14 cellular contexts compared by ENCODE assay signal in the genomic region with DNA sequence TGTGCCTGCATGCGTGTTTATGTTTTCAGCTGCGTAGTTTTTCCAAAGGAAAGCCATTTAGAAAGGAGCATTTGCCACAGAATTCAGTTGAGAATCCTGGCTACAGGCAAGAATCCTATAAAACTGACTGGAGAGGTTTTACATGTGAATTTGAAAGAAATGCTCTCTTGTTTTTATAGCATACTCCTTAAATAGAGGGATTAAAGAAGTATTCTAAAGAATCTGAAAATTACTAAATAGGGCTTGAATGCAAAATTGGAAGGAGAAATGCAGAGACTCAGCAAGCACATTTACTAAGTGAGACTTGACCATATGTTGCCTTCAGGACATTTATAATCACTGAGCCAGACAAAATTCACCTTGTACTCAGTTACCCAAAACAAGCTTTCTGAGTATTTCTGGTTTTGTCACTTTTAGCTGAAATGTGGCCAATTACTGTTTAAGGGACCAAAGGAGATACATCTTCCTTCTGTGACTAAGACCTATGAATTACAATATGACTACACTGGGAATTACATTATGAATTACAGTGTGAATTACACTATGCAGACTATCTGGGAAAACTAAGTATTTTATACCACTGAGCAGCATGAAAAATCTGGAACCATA.
DNase-seq lines count a peak whose midpoint lies in the region; ATAC-seq lines count a peak whose summit lies in the region.
"Had no signal": no experiment of that assay in that cellular context is flagged by ENCODE, and none has a peak within 500 bp of the region (broad histone marks: within the 10 kb centered on the region; RNA-seq: fewer than 3 reads in every experiment).

No MANE protein-coding gene starts in this region.

- DNase-seq in NCI-H1048 (lab: John Stamatoyannopoulos, UW): peak; percentile 40
- peak; percentile 49 for DNase-seq in cerebellar cortex (ENCODE audit: low spot score)
- peak; percentile 52 for DNase-seq in inferior parietal cortex (ENCODE audit: extremely low spot score)
- no peak for DNase-seq in RPMI8226
- DNase-seq in activated naive CD4-positive, alpha-beta T cell treated with anti-CD3 and anti-CD28 coated beads for 36 hours: no peak
- DNase-seq: Calu3; CD8-positive, alpha-beta T cell; DMS79 treated with DMSO at 0.1 percent for 48 hours; H9 had no signal

- H3K27me3 Mint-ChIP-seq in activated naive CD4-positive, alpha-beta T cell treated with anti-CD3 and anti-CD28 coated beads for 36 hours (ENCODE audit: low read depth): peaks cover 3% of the 10 kb centered on the region
- H3K27me3 Mint-ChIP-seq: B cell, IgD-negative memory B cell had no signal

- H3K4me1 Mint-ChIP-seq in activated naive CD4-positive, alpha-beta T cell treated with anti-CD3 and anti-CD28 coated beads for 36 hours (ENCODE audit: low read depth): no peaks in the 10 kb centered on the region
- H3K4me1 Mint-ChIP-seq: B cell, IgD-negative memory B cell had no signal

- H3K4me3 Mint-ChIP-seq in activated naive CD4-positive, alpha-beta T cell treated with anti-CD3 and anti-CD28 coated beads for 36 hours: no peak overlapping the region
- H3K4me3 Mint-ChIP-seq: B cell; CD8-positive, alpha-beta T cell; H9; IgD-negative memory B cell had no signal

- intact Hi-C loops in activated naive CD4-positive, alpha-beta T cell treated with anti-CD3 and anti-CD28 coated beads for 36 hours (cut with micrococcal nuclease): no loop called here

- no peak overlapping the region for H3K27ac Mint-ChIP-seq in activated naive CD4-positive, alpha-beta T cell treated with anti-CD3 and anti-CD28 coated beads for 36 hours
- H3K27ac Mint-ChIP-seq: B cell; CD8-positive, alpha-beta T cell; H9; IgD-negative memory B cell had no signal

- ATAC-seq in HG02759 (IDR thresholded peaks at IDR 0.05; ENCODE audit: unreplicated experiment): no peak
- ATAC-seq in HG02610 (IDR thresholded peaks at IDR 0.05; ENCODE audit: unreplicated experiment): no peak
- ATAC-seq: CD8-positive, alpha-beta T cell; GM12878 had no signal

- no peaks in the 10 kb centered on the region for H3K36me3 Mint-ChIP-seq in activated naive CD4-positive, alpha-beta T cell treated with anti-CD3 and anti-CD28 coated beads for 36 hours (ENCODE audit: low read depth)
- H3K36me3 Mint-ChIP-seq: CD8-positive, alpha-beta T cell; IgD-negative memory B cell had no signal

- H3K9me3 Mint-ChIP-seq in activated naive CD4-positive, alpha-beta T cell treated with anti-CD3 and anti-CD28 coated beads for 36 hours: no peaks in the 10 kb centered on the region
- H3K9me3 Mint-ChIP-seq: IgD-negative memory B cell had no signal

- CTCF ChIA-PET in activated naive CD4-positive, alpha-beta T cell treated with anti-CD3 and anti-CD28 coated beads for 36 hours (lab: Charles Lee): no interaction called here

Comparison
In these comparisons a context has a peak if more than half of its experiments do, and no peak if none do; other contexts are left out.
1. DNase-seq: peak in NCI-H1048 (single experiment), cerebellar cortex (single experiment) and inferior parietal cortex (single experiment); none in RPMI8226 (single experiment) and activated naive CD4-positive, alpha-beta T cell treated with anti-CD3 and anti-CD28 coated beads for 36 hours (single experiment).